1 cellular context compared by ENCODE assay signal in genomic region chr1:36729716-36730510, GRCh38.
TF ChIP-seq lines count a peak whose summit lies in the region.

No MANE protein-coding gene starts in this region.

TF ChIP-seq in K562, 482 proteins besides CTCF, POLR2A, EP300 and RAD21 (continued from another document):
- TF ChIP-seq, protein P1, sequence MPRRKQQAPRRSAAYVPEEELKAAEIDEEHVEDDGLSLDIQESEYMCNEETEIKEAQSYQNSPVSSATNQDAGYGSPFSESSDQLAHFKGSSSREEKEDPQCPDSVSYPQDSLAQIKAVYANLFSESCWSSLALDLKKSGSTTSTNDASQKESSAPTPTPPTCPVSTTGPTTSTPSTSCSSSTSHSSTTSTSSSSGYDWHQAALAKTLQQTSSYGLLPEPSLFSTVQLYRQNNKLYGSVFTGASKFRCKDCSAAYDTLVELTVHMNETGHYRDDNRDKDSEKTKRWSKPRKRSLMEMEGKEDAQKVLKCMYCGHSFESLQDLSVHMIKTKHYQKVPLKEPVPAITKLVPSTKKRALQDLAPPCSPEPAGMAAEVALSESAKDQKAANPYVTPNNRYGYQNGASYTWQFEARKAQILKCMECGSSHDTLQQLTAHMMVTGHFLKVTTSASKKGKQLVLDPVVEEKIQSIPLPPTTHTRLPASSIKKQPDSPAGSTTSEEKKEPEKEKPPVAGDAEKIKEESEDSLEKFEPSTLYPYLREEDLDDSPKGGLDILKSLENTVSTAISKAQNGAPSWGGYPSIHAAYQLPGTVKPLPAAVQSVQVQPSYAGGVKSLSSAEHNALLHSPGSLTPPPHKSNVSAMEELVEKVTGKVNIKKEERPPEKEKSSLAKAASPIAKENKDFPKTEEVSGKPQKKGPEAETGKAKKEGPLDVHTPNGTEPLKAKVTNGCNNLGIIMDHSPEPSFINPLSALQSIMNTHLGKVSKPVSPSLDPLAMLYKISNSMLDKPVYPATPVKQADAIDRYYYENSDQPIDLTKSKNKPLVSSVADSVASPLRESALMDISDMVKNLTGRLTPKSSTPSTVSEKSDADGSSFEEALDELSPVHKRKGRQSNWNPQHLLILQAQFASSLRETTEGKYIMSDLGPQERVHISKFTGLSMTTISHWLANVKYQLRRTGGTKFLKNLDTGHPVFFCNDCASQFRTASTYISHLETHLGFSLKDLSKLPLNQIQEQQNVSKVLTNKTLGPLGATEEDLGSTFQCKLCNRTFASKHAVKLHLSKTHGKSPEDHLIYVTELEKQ (CRISPR knock-in tag; IDR thresholded peaks at IDR 0.05) = peak; percentile 90
- TF ChIP-seq NR4A1 (CRISPR knock-in tag; IDR thresholded peaks at IDR 0.05) (no peak), NR4A1 (tag; IDR thresholded peaks at IDR 0.05) (no peak), ELF1 (tag; IDR thresholded peaks at IDR 0.05) (no peak), HDAC3 (IDR thresholded peaks at IDR 0.05; ENCODE audit: borderline replicate concordance, partially characterized antibody) (no peak), CXXC5 (CRISPR knock-in tag; IDR thresholded peaks at IDR 0.05) (0 out of 2 replicates have a peak, but pooled peaks have one; percentile 19), MEIS2 (IDR thresholded peaks at IDR 0.05; ENCODE audit: partially characterized antibody) (peak; percentile 97), NELFE (IDR thresholded peaks at IDR 0.05; ENCODE audit: insufficient read depth, insufficient read length) (no peak), PHF21A (IDR thresholded peaks at IDR 0.05; ENCODE audit: borderline replicate concordance, low read depth) (no peak), SOX6 (IDR thresholded peaks at IDR 0.05) (no peak), TAF1 (IDR thresholded peaks at IDR 0.05; ENCODE audit: control insufficient read depth, extremely low read depth, insufficient read depth, low read length, severe bottlenecking) (no peak), SMC3 (conservative IDR thresholded peaks at IDR 0.05; ENCODE audit: insufficient read depth, low read depth, low read length) (no peak), AFF1 (IDR thresholded peaks at IDR 0.05; ENCODE audit: low read depth in 1 of 2, partially characterized antibody in 2 of 2) (no peak), ETV1 (tag; conservative IDR thresholded peaks at IDR 0.05; ENCODE audit: low read depth) (0 out of 2 replicates have a peak, but pooled peaks have one; percentile 41), NFE2 (IDR thresholded peaks at IDR 0.05; ENCODE audit: low read depth) (no peak), ZNF586 (CRISPR knock-in tag; conservative IDR thresholded peaks at IDR 0.05) (no peak), CAMTA2 (CRISPR knock-in tag; conservative IDR thresholded peaks at IDR 0.05) (no peak), JUND (IDR thresholded peaks at IDR 0.05; ENCODE audit: borderline replicate concordance, low read depth, low read length) (peak; percentile 63; the same call in 1 of the 2 replicates), JUND (tag; IDR thresholded peaks at IDR 0.05; ENCODE audit: borderline replicate concordance, low read depth, low read length) (no peak), ZEB2 (IDR thresholded peaks at IDR 0.05) (no peak), CEBPG (CRISPR knock-in tag; IDR thresholded peaks at IDR 0.05) (peak; percentile 49; the same call in 1 of the 2 replicates), CEBPG (tag; conservative IDR thresholded peaks at IDR 0.05 in 1 of 2, IDR thresholded peaks at IDR 0.05 in 1 of 2) (peak; percentile 88), SRF (CRISPR knock-in tag; IDR thresholded peaks at IDR 0.05) (no peak), PBX2 (CRISPR knock-in tag; IDR thresholded peaks at IDR 0.05; ENCODE audit: low read depth) (peak; percentile 65), PBX2 (tag; conservative IDR thresholded peaks at IDR 0.05; ENCODE audit: low read depth) (peak; percentile 68), PKNOX1 (IDR thresholded peaks at IDR 0.05) (peak; percentile 96), POLR3A (IDR thresholded peaks at IDR 0.05; ENCODE audit: borderline replicate concordance, extremely low read depth, insufficient read depth, insufficient read length) (no peak)
- TF ChIP-seq, protein P2, sequence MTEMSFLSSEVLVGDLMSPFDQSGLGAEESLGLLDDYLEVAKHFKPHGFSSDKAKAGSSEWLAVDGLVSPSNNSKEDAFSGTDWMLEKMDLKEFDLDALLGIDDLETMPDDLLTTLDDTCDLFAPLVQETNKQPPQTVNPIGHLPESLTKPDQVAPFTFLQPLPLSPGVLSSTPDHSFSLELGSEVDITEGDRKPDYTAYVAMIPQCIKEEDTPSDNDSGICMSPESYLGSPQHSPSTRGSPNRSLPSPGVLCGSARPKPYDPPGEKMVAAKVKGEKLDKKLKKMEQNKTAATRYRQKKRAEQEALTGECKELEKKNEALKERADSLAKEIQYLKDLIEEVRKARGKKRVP (CRISPR knock-in tag; IDR thresholded peaks at IDR 0.05) = peak; percentile 70; the same call in 1 of the 2 replicates
- TF ChIP-seq, protein P3, sequence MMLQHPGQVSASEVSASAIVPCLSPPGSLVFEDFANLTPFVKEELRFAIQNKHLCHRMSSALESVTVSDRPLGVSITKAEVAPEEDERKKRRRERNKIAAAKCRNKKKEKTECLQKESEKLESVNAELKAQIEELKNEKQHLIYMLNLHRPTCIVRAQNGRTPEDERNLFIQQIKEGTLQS (IDR thresholded peaks at IDR 0.05) = peak; percentile 67
- TF ChIP-seq, protein P3 (CRISPR knock-in tag; conservative IDR thresholded peaks at IDR 0.05) = no peak
